In the genomic region with DNA sequence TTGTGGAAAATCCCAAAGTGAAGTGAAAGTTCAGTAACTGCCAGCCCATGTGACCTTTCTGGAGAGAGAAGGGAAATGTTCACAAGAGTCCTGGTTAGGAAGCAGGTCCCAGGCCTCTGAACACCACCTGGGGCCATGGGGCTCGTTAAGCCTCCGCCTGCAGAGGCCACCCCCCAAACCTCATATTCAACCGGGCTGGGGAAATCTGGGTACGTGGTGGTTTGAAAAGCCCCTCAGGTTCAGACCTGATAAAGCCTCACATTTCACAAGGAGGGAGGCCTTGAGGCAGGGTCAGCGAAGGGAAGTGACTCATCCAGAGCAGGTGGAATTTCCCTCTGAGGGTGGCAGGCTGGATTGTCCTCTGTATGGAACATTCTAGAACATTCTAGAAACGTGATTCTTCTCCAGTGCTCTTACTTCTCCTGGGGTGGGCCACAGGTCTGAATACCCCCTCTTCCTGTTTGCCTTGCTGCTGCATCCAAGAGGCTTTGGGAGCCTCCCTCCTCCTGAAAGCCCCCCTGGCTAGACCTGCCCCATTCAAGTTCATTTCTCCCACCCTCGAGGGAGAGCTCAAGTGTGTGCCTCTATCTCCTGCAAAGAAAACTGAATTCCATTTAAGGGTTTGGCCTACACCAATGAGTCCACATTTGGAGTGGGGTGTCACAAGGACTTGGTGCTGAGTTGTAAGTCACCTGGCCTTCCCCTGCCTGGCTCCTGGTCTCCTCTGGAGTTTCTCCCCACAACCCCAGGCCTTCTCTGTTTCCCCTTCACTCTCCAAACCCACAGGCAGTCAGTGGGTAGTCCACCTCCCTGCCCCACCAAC, we compare ENCODE assay signal across 8 cellular contexts. TPM values are rescaled to one million over a fixed set of nuclear protein-coding genes. Genes with fewer than 3 reads are reported as not detected.
DNase-seq lines count a peak whose midpoint lies in the region; ATAC-seq, FAIRE-seq and TF ChIP-seq lines count a peak whose summit lies in the region.

No MANE protein-coding gene starts in this region.

- H3K9me3 ChIP-seq in DND-41 (ENCODE audit: insufficient read depth, low read length, severe bottlenecking) (no peaks in the 10 kb centered on the region), kidney (ENCODE audit: control insufficient read depth in 1 of 2, low read length in 2 of 2) (no peaks in the 10 kb centered on the region)

- H3K4me2 ChIP-seq in DND-41 (ENCODE audit: insufficient read depth, low read length), result no peak overlapping the region

- H3K4me3 ChIP-seq in DND-41 (ENCODE audit: low read depth in 1 of 2, low read length in 2 of 2) (no peak overlapping the region), kidney (ENCODE audit: low read length in 2 of 2) (no peak overlapping the region), H7 (ENCODE audit: insufficient read depth, low read depth, low read length) (no peak overlapping the region)

- H3K79me2 ChIP-seq in DND-41 (ENCODE audit: insufficient read depth, low read length), result peaks cover 21% of the 10 kb centered on the region

- ATAC-seq in DND-41 (ENCODE audit: insufficient read depth, low read depth), result peak; percentile 23
- ATAC-seq in HG03159 (IDR thresholded peaks at IDR 0.05; ENCODE audit: unreplicated experiment), result peak; percentile 26
- ATAC-seq in HG02938 (IDR thresholded peaks at IDR 0.05; ENCODE audit: unreplicated experiment), result no peak

- no peak overlapping the region for H3K9ac ChIP-seq in DND-41 (ENCODE audit: low read depth, low read length)
- H3K9ac ChIP-seq in kidney (ENCODE audit: low read length in 2 of 2), result peak overlapping the region; percentile 13 to 81

- H3K36me3 ChIP-seq in DND-41 (ENCODE audit: insufficient read depth, low read length), result peaks cover 61% of the 10 kb centered on the region
- peaks cover 2 to 23% of the 10 kb centered on the region in 2 donors for H3K36me3 ChIP-seq in kidney (ENCODE audit: control insufficient read depth in 1 of 2, insufficient read depth in 2 of 2, low read length in 2 of 2)
- no peaks in the 10 kb centered on the region for H3K36me3 ChIP-seq in H7 (replicated peaks; ENCODE audit: control insufficient read depth, insufficient read depth, low read length)

- intact Hi-C loops in kidney (cut with DNase I), result no loop called here

- no peak overlapping the region for H2AFZ ChIP-seq in DND-41 (ENCODE audit: low read depth, low read length)

- no peaks in the 10 kb centered on the region for H3K27me3 ChIP-seq in DND-41 (ENCODE audit: insufficient read depth, low read length, poor library complexity)
- H3K27me3 ChIP-seq in H7 (ENCODE audit: control insufficient read depth, insufficient read depth, low read length), result no peaks in the 10 kb centered on the region; the same call in 1 of the 2 replicates

- FAIRE-seq in kidney (lab: Jason Lieb, UNC), result no peak

- H4K20me1 ChIP-seq in DND-41 (ENCODE audit: insufficient read depth, low read length), result no peaks in the 10 kb centered on the region; the same call in 1 of the 2 replicates

- no peak for TF ChIP-seq CTCF in DND-41 (IDR thresholded peaks at IDR 0.05; ENCODE audit: borderline replicate concordance, extremely low read depth, low read length, poor library complexity, severe bottlenecking)
- TF ChIP-seq CTCF in kidney (IDR thresholded peaks at IDR 0.05; ENCODE audit: borderline replicate concordance, extremely low read depth, insufficient read depth), result no peak

- H3K27ac ChIP-seq in DND-41 (ENCODE audit: low read length) (peak overlapping the region; percentile 69), kidney (ENCODE audit: low read depth in 2 of 2, low read length in 2 of 2) (peak overlapping the region; percentile 79 to 98)

- DNase-seq in DND-41 (peak; percentile 52), kidney (peak; percentile 84), NCI-H1930 (lab: John Stamatoyannopoulos, UW) (no peak), H4 (ENCODE audit: low spot score) (no peak), H7 (no peak)
- peak in 2 of 3 experiments; percentile 44 to 53 for DNase-seq in activated CD8-positive, alpha-beta memory T cell treated with anti-CD3 and anti-CD28 coated beads for 48 hours (ENCODE audit: low read depth in 2 of 3, low spot score in 2 of 3)

- peaks cover 77% of the 10 kb centered on the region for H3K4me1 ChIP-seq in DND-41 (ENCODE audit: insufficient read depth, low read length)
- H3K4me1 ChIP-seq in kidney (ENCODE audit: control insufficient read depth in 1 of 2, insufficient read depth in 1 of 2, low read depth in 1 of 2, low read length in 2 of 2), result peaks cover 51 to 58% of the 10 kb centered on the region in 2 donors

RNA-seq across cellular contexts. Expression of gene FXYD2, which starts 6.3 kb away (rescaled TPM):
- total RNA-seq in kidney, result 2,527 TPM
- polyA plus RNA-seq in kidney (ENCODE audit: insufficient read depth, low read depth, low replicate concordance), result 9,664 TPM
- total RNA-seq in H4 (2014; rRNA removed; shearing (Covaris generic)), result not detected in 2 replicates
- total RNA-seq in H7 (2014; rRNA removed; shearing (Covaris generic)), result 0.07 and 0.66 TPM in 2 replicates

RNA-seq across cellular contexts. Expression of gene DSCAML1, which starts 21.2 kb away (rescaled TPM):
- 17.3 TPM for total RNA-seq in kidney
- polyA plus RNA-seq in kidney (ENCODE audit: insufficient read depth, low read depth, low replicate concordance), result 0.95 TPM
- total RNA-seq in H4 (2014; rRNA removed; shearing (Covaris generic)), result not detected in 2 replicates
- 0.33 and 0.59 TPM in 2 replicates for total RNA-seq in H7 (2014; rRNA removed; shearing (Covaris generic))

RNA-seq across cellular contexts. Expression of gene FXYD6, which starts 58.2 kb away (rescaled TPM):
- 62.7 TPM for total RNA-seq in kidney
- polyA plus RNA-seq in kidney (ENCODE audit: insufficient read depth, low read depth, low replicate concordance), result 57.8 TPM
- total RNA-seq in H4 (2014; rRNA removed; shearing (Covaris generic)), result 12.8 and 15.8 TPM in 2 replicates
- total RNA-seq in H7 (2014; rRNA removed; shearing (Covaris generic)), result 17.8 and 32.8 TPM in 2 replicates

Comparison
In these comparisons a context has a peak if more than half of its experiments do, and no peak if none do; other contexts are left out.
1. DNase-seq: peak in DND-41 (single experiment), activated CD8-positive, alpha-beta memory T cell treated with anti-CD3 and anti-CD28 coated beads for 48 hours (2 of 3) and kidney (single experiment); none in NCI-H1930 (0 of 2), H4 (single experiment) and H7 (single experiment).
2. RNA of gene FXYD2, which starts 6.3 kb away (total RNA-seq): 2,527 TPM in kidney (single experiment); 0.07 to 0.66 TPM in H7 and not detected in H4; every median in the first group is over 1,000 times any median in the second.
3. RNA of gene DSCAML1, which starts 21.2 kb away (total RNA-seq): 17.3 TPM in kidney (single experiment); 0.33 to 0.59 TPM in H7 and not detected in H4; every median in the first group is over 10 times any median in the second.